Comparison of ENCODE assay signal across 22 cellular contexts in genomic region chr5:178199581-178200434, GRCh38. TPM values are rescaled to one million over a fixed set of nuclear protein-coding genes. Genes with fewer than 3 reads are reported as not detected.
A peak's percentile ranks its signal among the peaks of the same experiment; 100 is the strongest.
DNase-seq lines count a peak whose midpoint lies in the region; ATAC-seq and TF ChIP-seq lines count a peak whose summit lies in the region.
"Had no signal": no experiment of that assay in that cellular context is flagged by ENCODE, and none has a peak within 500 bp of the region (broad histone marks: within the 10 kb centered on the region; RNA-seq: fewer than 3 reads in every experiment).

No MANE protein-coding gene starts in this region.

- ATAC-seq in RWPE2 (ENCODE audit: low read depth) (peak; percentile 16; the same call in 2 of the 3 replicates), omental fat pad (ENCODE audit: low FRiP score) (no peak), HG03342 (IDR thresholded peaks at IDR 0.05; ENCODE audit: unreplicated experiment) (no peak)
- ATAC-seq: activated naive CD4-positive, alpha-beta T cell treated with anti-CD3 and anti-CD28 coated beads, Interleukin-2, amount 50 U/mL, for 72 hours; activated T-cell treated with anti-CD3 and anti-CD28 coated beads, Interleukin-2, amount 50 U/mL, for 72 hours; HepG2; lower lobe of right lung; psoas muscle; stimulated activated naive B cell treated with anti-CD40 and anti-IgM and Interleukin-4, amounts not matched to agents 10 μg/mL and 1 μg/mL and 100 μg/mL, for 72 hours had no signal

- H3K27ac ChIP-seq in RWPE2 (ENCODE audit: poor library complexity, severe bottlenecking) = no peak overlapping the region
- H3K27ac ChIP-seq in epithelial cell of prostate = no peak overlapping the region
- H3K27ac ChIP-seq: BLaER1 treated with 17β-estradiol and CSF1 and Interleukin-3, amounts not matched to agents 10 nM and 100 nM; lower lobe of right lung; psoas muscle had no signal

- H3K4me1 ChIP-seq in RWPE2 (ENCODE audit: insufficient read depth, poor library complexity, severe bottlenecking) = peaks cover 11% of the 10 kb centered on the region
- H3K4me1 ChIP-seq: lower lobe of right lung, psoas muscle had no signal

- no peaks in the 10 kb centered on the region for H3K36me3 ChIP-seq in RWPE2 (ENCODE audit: low read depth)
- H3K36me3 ChIP-seq: lower lobe of right lung had no signal

- TF ChIP-seq CTCF in RWPE2 (IDR thresholded peaks at IDR 0.05; ENCODE audit: poor library complexity, severe bottlenecking) (no peak), omental fat pad (IDR thresholded peaks at IDR 0.05) (no peak)

- no peaks in the 10 kb centered on the region for H3K9me3 ChIP-seq in RWPE2 (ENCODE audit: severe bottlenecking)
- H3K9me3 ChIP-seq: BLaER1 treated with 17β-estradiol and CSF1 and Interleukin-3, amounts not matched to agents 10 nM and 100 nM; lower lobe of right lung; psoas muscle had no signal

- DNase-seq in HPDE6-E6E7 (ENCODE audit: extremely low spot score) = peak; percentile 71
- DNase-seq in RWPE2 (ENCODE audit: low spot score) = peak; percentile 61
- DNase-seq in epithelial cell of prostate (ENCODE audit: low read depth, low spot score) = peak; percentile 44
- peak; percentile 16 for DNase-seq in omental fat pad (ENCODE audit: low spot score)
- no peak for DNase-seq in kidney glomerular epithelial cell (lab: John Stamatoyannopoulos, UW)
- DNase-seq in NCI-H1092 treated with DMSO at 0.1 percent for 48 hours (lab: John Stamatoyannopoulos, UW) = no peak
- DNase-seq: activated CD4-positive, alpha-beta T cell treated with anti-CD3 and anti-CD28 coated beads, Interleukin-2, amount 10 ng/mL, durations not matched to agents 7 days and 5 days; activated T-cell treated with anti-CD3 and anti-CD28 coated beads, Interleukin-2, amount 50 U/mL, for 72 hours; glutamatergic neuron; kidney; lower lobe of right lung; MV-4-11; NCI-H524 treated with DMSO at 0.1 percent for 48 hours; psoas muscle; SHP77; stimulated activated CD4-positive, alpha-beta T cell treated with anti-CD3 and anti-CD28 coated beads, Interleukin-15, amount 100 ng/mL, for 24 hours; stimulated activated naive B cell treated with anti-CD40 and anti-IgM and Interleukin-4, amounts not matched to agents 10 μg/mL and 1 μg/mL and 100 μg/mL, for 72 hours had no signal

- no peak overlapping the region for H3K4me3 ChIP-seq in RWPE2 (ENCODE audit: severe bottlenecking)
- H3K4me3 ChIP-seq: BLaER1 treated with 17β-estradiol and CSF1 and Interleukin-3, amounts not matched to agents 10 nM and 100 nM; lower lobe of right lung; psoas muscle had no signal

- no peaks in the 10 kb centered on the region for H3K27me3 ChIP-seq in RWPE2 (ENCODE audit: insufficient read depth, poor library complexity, severe bottlenecking)
- H3K27me3 ChIP-seq: BLaER1 treated with 17β-estradiol and CSF1 and Interleukin-3, amounts not matched to agents 10 nM and 100 nM had no signal

RNA-seq across cellular contexts. Expression of gene HNRNPAB, which starts 4.5 kb away (rescaled TPM):
- total RNA-seq in omental fat pad = 100 to 1,000 TPM in 1 of 4 donors, 10 to 100 TPM in 3; 77.2 to 204 (median 88.6) TPM

RNA-seq across cellular contexts. Expression of gene GMCL2, which starts 12.6 kb away (rescaled TPM):
- total RNA-seq in omental fat pad = not detected
- total RNA-seq: activated CD4-positive, alpha-beta T cell treated with anti-CD3 and anti-CD28 coated beads, Interleukin-2, amount 10 ng/mL, durations not matched to agents 7 days and 5 days; activated naive CD4-positive, alpha-beta T cell treated with anti-CD3 and anti-CD28 coated beads, Interleukin-2, amount 50 U/mL, for 72 hours; activated T-cell treated with anti-CD3 and anti-CD28 coated beads, Interleukin-2, amount 50 U/mL, for 72 hours; dermis microvascular lymphatic vessel endothelial cell; HepG2; kidney; lower lobe of right lung; psoas muscle had no signal

RNA-seq across cellular contexts. Expression of gene PHYKPL, which starts 32.8 kb away (rescaled TPM):
- 100 to 1,000 TPM in 1 of 4 donors, 10 to 100 TPM in 3; 62.3 to 104 (median 82.0) TPM for total RNA-seq in omental fat pad

RNA-seq across cellular contexts. Expression of gene NHP2, which starts 46.1 kb away (rescaled TPM):
- total RNA-seq in omental fat pad = 100 to 1,000 TPM; 173 to 241 (median 221) TPM

Comparison
In these comparisons a context has a peak if more than half of its experiments do, and no peak if none do; other contexts are left out.
1. DNase-seq: peak in HPDE6-E6E7 (single experiment), RWPE2 (single experiment), epithelial cell of prostate (single experiment) and omental fat pad (single experiment); none in kidney glomerular epithelial cell (single experiment) and NCI-H1092 treated with DMSO at 0.1 percent for 48 hours (single experiment).